ENCODE assay signal across 11 cellular contexts in genomic region chr7:142813262-142813661, GRCh38. TPM values are rescaled to one million over a fixed set of nuclear protein-coding genes. Genes with fewer than 3 reads are reported as not detected.
A peak's percentile ranks its signal among the peaks of the same experiment; 100 is the strongest.
DNase-seq lines count a peak whose midpoint lies in the region; ATAC-seq, FAIRE-seq and TF ChIP-seq lines count a peak whose summit lies in the region.
"Had no signal": no experiment of that assay in that cellular context is flagged by ENCODE, and none has a peak within 500 bp of the region (broad histone marks: within the 10 kb centered on the region; RNA-seq: fewer than 3 reads in every experiment).

No MANE protein-coding gene starts in this region.

- no peaks in the 10 kb centered on the region for H3K27me3 ChIP-seq in DND-41 (ENCODE audit: insufficient read depth, low read length, poor library complexity)
- H3K27me3 ChIP-seq in naive thymus-derived CD4-positive, alpha-beta T cell (ENCODE audit: control insufficient read depth in 2 of 2, insufficient read depth in 2 of 2, low read length in 2 of 2): no peaks in the 10 kb centered on the region
- H3K27me3 ChIP-seq in uterus: no peaks in the 10 kb centered on the region

- peaks cover 10% of the 10 kb centered on the region for H3K36me3 ChIP-seq in DND-41 (ENCODE audit: insufficient read depth, low read length)
- no peaks in the 10 kb centered on the region for H3K36me3 ChIP-seq in naive thymus-derived CD4-positive, alpha-beta T cell (ENCODE audit: control insufficient read depth in 2 of 3, insufficient read depth in 3 of 3, low read length in 3 of 3)
- H3K36me3 ChIP-seq in uterus: no peaks in the 10 kb centered on the region

- peaks cover 0 to 6% (median 0%) of the 10 kb centered on the region in 5 donors for H3K27me3 Mint-ChIP-seq in naive thymus-derived CD4-positive, alpha-beta T cell

- peak overlapping the region; percentile 60 to 99 (median 76) for H3K4me3 Mint-ChIP-seq in naive thymus-derived CD4-positive, alpha-beta T cell

- DNase-seq in DND-41 (peak; percentile 76), LNCaP clone FGC (ENCODE audit: low read depth) (peak; percentile 84), astrocyte of the spinal cord (ENCODE audit: low read depth, low spot score) (peak; percentile 70), RCC 7860 (ENCODE audit: low spot score) (no peak), COLO829 (ENCODE audit: low spot score) (no peak), uterus (no peak)
- peak in 2 of 9 donors; percentile 23 for DNase-seq in naive thymus-derived CD4-positive, alpha-beta T cell
- DNase-seq: T-helper 9 cell had no signal

- H3K79me2 ChIP-seq in DND-41 (ENCODE audit: insufficient read depth, low read length): peaks cover 57% of the 10 kb centered on the region

- H3K9ac ChIP-seq in DND-41 (ENCODE audit: low read depth, low read length): peak overlapping the region; percentile 89

- POLR2A ChIA-PET in naive thymus-derived CD4-positive, alpha-beta T cell (lab: Charles Lee): interaction anchor here (0.9 to 33.1 kb wide), 28 partner anchors 6 to 493 kb away, joined by 3 to 5102 read pairs (median 5); partner anchors contain the start of gene EPHB6

- peaks cover 75% of the 10 kb centered on the region for H3K4me1 ChIP-seq in DND-41 (ENCODE audit: insufficient read depth, low read length)
- H3K4me1 ChIP-seq in naive thymus-derived CD4-positive, alpha-beta T cell (ENCODE audit: control insufficient read depth in 2 of 2, insufficient read depth in 2 of 2, low read length in 2 of 2): peaks cover 27 to 69% of the 10 kb centered on the region in 2 donors
- no peaks in the 10 kb centered on the region for H3K4me1 ChIP-seq in uterus

- no peak overlapping the region for H2AFZ ChIP-seq in DND-41 (ENCODE audit: low read depth, low read length)

- H3K4me2 ChIP-seq in DND-41 (ENCODE audit: insufficient read depth, low read length): peak overlapping the region; percentile 81

- CTCF ChIA-PET in naive thymus-derived CD4-positive, alpha-beta T cell (lab: Charles Lee): interaction anchor here (0.7 to 9.0 kb wide), 21 partner anchors 19 to 510 kb away, joined by 3 to 314 read pairs (median 4); partner anchors contain the start of gene EPHB6

- ATAC-seq in DND-41 (ENCODE audit: insufficient read depth, low read depth): peak; percentile 4; the same call in 2 of the 3 replicates
- no peak for ATAC-seq in naive thymus-derived CD4-positive, alpha-beta T cell
- ATAC-seq in HG02759 (IDR thresholded peaks at IDR 0.05; ENCODE audit: unreplicated experiment): no peak

- in situ Hi-C loops in astrocyte of the spinal cord (cut with HindIII; ENCODE audit: low sequenced_read_pairs): no loop called here

- peak overlapping the region; percentile 92 to 100 (median 100) for H3K27ac Mint-ChIP-seq in naive thymus-derived CD4-positive, alpha-beta T cell

- peaks cover 0 to 14% (median 2%) of the 10 kb centered on the region in 5 donors for H3K36me3 Mint-ChIP-seq in naive thymus-derived CD4-positive, alpha-beta T cell

- peaks cover 0 to 7% (median 0%) of the 10 kb centered on the region in 11 donors for H3K9me3 Mint-ChIP-seq in naive thymus-derived CD4-positive, alpha-beta T cell

- H4K20me1 ChIP-seq in DND-41 (ENCODE audit: insufficient read depth, low read length): no peaks in the 10 kb centered on the region

- peak overlapping the region; percentile 99 for H3K27ac ChIP-seq in DND-41 (ENCODE audit: low read length)
- peak overlapping the region; percentile 98 for H3K27ac ChIP-seq in naive thymus-derived CD4-positive, alpha-beta T cell (ENCODE audit: low read depth, low read length)
- no peak overlapping the region for H3K27ac ChIP-seq in uterus

- no peak for TF ChIP-seq POLR2A in uterus (IDR thresholded peaks at IDR 0.05)

- H3K4me3 ChIP-seq in DND-41 (ENCODE audit: low read depth in 1 of 2, low read length in 2 of 2) (peak overlapping the region; percentile 32 to 64), LNCaP clone FGC (ENCODE audit: low read depth, low read length) (no peak overlapping the region), astrocyte of the spinal cord (ENCODE audit: low read depth, low read length) (no peak overlapping the region), uterus (no peak overlapping the region)
- no peak overlapping the region for H3K4me3 ChIP-seq in naive thymus-derived CD4-positive, alpha-beta T cell (ENCODE audit: low read length)

- intact Hi-C loops in naive thymus-derived CD4-positive, alpha-beta T cell (cut with micrococcal nuclease): loop anchor here (2.0 to 5.0 kb wide), 2 partner anchors 189 to 190 kb away; no protein-coding TSS in a partner anchor
- intact Hi-C loops in uterus (cut with DNase I; ENCODE audit: low total_unique reads): no loop called here

- TF ChIP-seq CTCF in DND-41 (IDR thresholded peaks at IDR 0.05; ENCODE audit: borderline replicate concordance, extremely low read depth, low read length, poor library complexity, severe bottlenecking) (no peak), LNCaP clone FGC (IDR thresholded peaks at IDR 0.05; ENCODE audit: control insufficient read depth, extremely low read depth, insufficient read depth) (no peak), astrocyte of the spinal cord (IDR thresholded peaks at IDR 0.05; ENCODE audit: low read depth, low read length) (no peak), uterus (IDR thresholded peaks at IDR 0.05) (no peak)

- peaks cover 47 to 98% (median 78%) of the 10 kb centered on the region in 7 donors for H3K4me1 Mint-ChIP-seq in naive thymus-derived CD4-positive, alpha-beta T cell

- FAIRE-seq in RCC 7860 (lab: Jason Lieb, UNC): no peak

- H3K9me3 ChIP-seq in DND-41 (ENCODE audit: insufficient read depth, low read length, severe bottlenecking) (no peaks in the 10 kb centered on the region), uterus (no peaks in the 10 kb centered on the region)
- H3K9me3 ChIP-seq in naive thymus-derived CD4-positive, alpha-beta T cell (ENCODE audit: control insufficient read depth in 2 of 3, low read length in 3 of 3): no peaks in the 10 kb centered on the region

RNA-seq across cellular contexts. Expression of gene EPHB6, which starts 41.6 kb away (rescaled TPM):
- 100 to 1,000 TPM in 2 of 5 experiments, 10 to 100 TPM in 2, 1 to 10 TPM in 1; 9.8 to 110 (median 78.8) TPM for total RNA-seq in naive thymus-derived CD4-positive, alpha-beta T cell
- polyA plus RNA-seq in naive thymus-derived CD4-positive, alpha-beta T cell: 10 to 100 TPM; 36.9 to 55.6 TPM
- 10 to 100 TPM in 3 of 4 donors, 1 to 10 TPM in 1; 1.5 to 34.6 (median 21.9) TPM for total RNA-seq in uterus

RNA-seq across cellular contexts. Expression of gene PRSS2, which starts 42.5 kb away (rescaled TPM):
- total RNA-seq in naive thymus-derived CD4-positive, alpha-beta T cell: not detected
- polyA plus RNA-seq in naive thymus-derived CD4-positive, alpha-beta T cell: not detected
- total RNA-seq in uterus: not detected
- total RNA-seq: skeletal muscle tissue, temporal lobe had no signal

Comparison
In these comparisons a context has a peak if more than half of its experiments do, and no peak if none do; other contexts are left out.
1. DNase-seq: peak in DND-41 (single experiment), LNCaP clone FGC (single experiment) and astrocyte of the spinal cord (single experiment); none in RCC 7860 (single experiment), COLO829 (single experiment) and uterus (0 of 2).
2. H3K27ac ChIP-seq: peak in DND-41 (single experiment) and naive thymus-derived CD4-positive, alpha-beta T cell (single experiment); none in uterus (0 of 2).
3. H3K4me3 ChIP-seq: peak in DND-41 (2 of 2); none in LNCaP clone FGC (single experiment), astrocyte of the spinal cord (single experiment), naive thymus-derived CD4-positive, alpha-beta T cell (single experiment) and uterus (0 of 2).